ENCODE assay signal across 9 cellular contexts in the genomic region with DNA sequence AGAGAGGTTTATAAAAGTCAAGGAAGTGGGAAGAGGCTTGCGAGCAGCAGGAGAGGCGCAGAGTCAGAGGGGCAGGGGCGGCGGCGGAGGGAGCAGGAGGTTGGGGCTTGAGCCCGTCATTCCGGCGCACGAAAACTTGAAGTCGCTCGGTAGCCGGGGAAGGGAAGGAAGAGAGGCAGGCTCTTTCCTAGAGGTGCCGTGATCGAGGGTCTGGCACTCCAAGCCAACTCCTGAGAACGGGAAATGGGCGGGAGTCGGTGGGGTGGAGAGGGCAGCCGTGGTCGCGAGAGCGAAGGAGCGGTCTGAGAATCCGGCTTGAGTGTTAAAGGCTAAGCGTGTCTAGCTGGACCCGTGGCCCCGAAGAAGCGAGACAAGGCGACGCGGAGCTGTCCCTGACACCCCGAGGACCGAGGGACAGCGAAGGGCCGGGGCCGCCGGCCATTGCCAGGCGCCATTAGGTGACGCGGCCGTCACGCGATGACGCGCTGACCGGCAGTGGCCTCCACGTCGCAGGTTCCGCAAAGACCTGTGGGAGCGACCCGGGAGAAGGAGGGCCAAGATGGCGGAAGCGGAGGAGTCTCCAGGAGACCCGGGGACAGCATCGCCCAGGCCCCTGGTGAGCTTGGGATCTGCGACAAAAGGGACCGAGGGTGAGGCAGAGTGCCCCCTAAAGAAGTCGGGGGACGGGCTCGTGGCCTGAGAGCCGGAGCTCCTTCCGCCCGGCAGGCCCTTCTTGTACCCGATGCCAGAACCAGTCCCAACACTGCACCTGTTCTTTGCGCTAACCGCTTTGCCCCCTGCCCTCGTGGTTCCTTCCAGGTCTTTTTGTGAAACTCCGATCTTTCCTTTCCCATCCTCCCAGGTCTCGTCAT. TPM values are rescaled to one million over a fixed set of nuclear protein-coding genes. Genes with fewer than 3 reads are reported as not detected.
DNase-seq lines count a peak whose midpoint lies in the region; ATAC-seq, FAIRE-seq and TF ChIP-seq lines count a peak whose summit lies in the region.
"Had no signal": no experiment of that assay in that cellular context is flagged by ENCODE, and none has a peak within 500 bp of the region (broad histone marks: within the 10 kb centered on the region; RNA-seq: fewer than 3 reads in every experiment).

Gene YIPF6, plus strand, starts transcription at position 544 of the 872 bp plus-strand sequence. Its CDS starts 16 bp downstream, at position 560.

- H3K36me3 ChIP-seq in BLaER1 (peaks cover 6% of the 10 kb centered on the region; the same call in 1 of the 2 replicates), HepG2 (replicated peaks in 1 of 2; ENCODE audit: control insufficient read depth in 1 of 2, insufficient read depth in 2 of 2, low read length in 2 of 2) (0 out of 5 replicates have a peak, but pooled peaks cover 0 to 4% of the 10 kb centered on the region in 2 experiments)

- H3K4me3 Mint-ChIP-seq in dendritic cell treated with granulocyte-macrophage colony-stimulating factor and Interleukin-4, amounts not matched to agents 40 ng/mL and 50 ng/mL, for 4 days = peak within 1 kb of the TSS; percentile 91

- WGBS in HepG2 (ENCODE audit: low lambda C conversion rate) = 0% methylated on average over 9 of the region's 68 CpGs

- ATAC-seq in HG03342 (IDR thresholded peaks at IDR 0.05; ENCODE audit: unreplicated experiment) (peak; percentile 97), HepG2 (peak; percentile 97)

- FAIRE-seq in HepG2 (lab: Jason Lieb, UNC) = peak; percentile 60
- FAIRE-seq: endometrium had no signal

- TF ChIP-seq EP300 in HepG2 (IDR thresholded peaks at IDR 0.05; ENCODE audit: low read depth in 2 of 2, low read length in 2 of 2) (no peak), HepG2 (CRISPR knock-in tag; IDR thresholded peaks at IDR 0.05; ENCODE audit: borderline replicate concordance) (no peak)

- H3K27me3 Mint-ChIP-seq in dendritic cell treated with granulocyte-macrophage colony-stimulating factor and Interleukin-4, amounts not matched to agents 40 ng/mL and 50 ng/mL, for 4 days = peaks cover 5% of the 10 kb centered on the region

- TF ChIP-seq CTCF in HepG2 (CRISPR knock-in tag; IDR thresholded peaks at IDR 0.05) = no peak

- peaks cover 39% of the 10 kb centered on the region for H3K79me2 ChIP-seq in HepG2 (ENCODE audit: insufficient read depth, low read length)

- CTCF ChIA-PET in HepG2 (lab: Yijun Ruan, JAX; ENCODE audit: low intra/inter-chr PET ratio, low total read pairs) = no interaction called here

- H3K4me3 ChIP-seq in BLaER1 (peak within 1 kb of the TSS; percentile 79), HepG2 (replicated peaks in 1 of 3; ENCODE audit: insufficient read depth in 1 of 3, low read depth in 2 of 3, low read length in 3 of 3) (peak within 1 kb of the TSS; percentile 85 to 94 (median 87))

- H3K9me3 ChIP-seq in BLaER1 (no peaks in the 10 kb centered on the region), HepG2 (ENCODE audit: low read length) (no peaks in the 10 kb centered on the region)

- intact Hi-C loops in dendritic cell treated with granulocyte-macrophage colony-stimulating factor and Interleukin-4, amounts not matched to agents 40 ng/mL and 50 ng/mL, for 4 days (cut with micrococcal nuclease) = loop anchor here (5.0 kb wide), 2 partner anchors 66 to 301 kb away; partner anchors contain the start of gene OPHN1
- intact Hi-C loops in HepG2 (cut with micrococcal nuclease; ENCODE audit: unreplicated experiment) = loop anchor here (5.0 kb wide), 1 partner anchor 66 kb away; the partner anchor contains the start of gene OPHN1

- H3K27me3 ChIP-seq in BLaER1 = peaks cover 15% of the 10 kb centered on the region; the same call in 1 of the 2 replicates
- H3K27me3 ChIP-seq in HepG2 (ENCODE audit: control insufficient read depth in 1 of 2, insufficient read depth in 2 of 2, low read length in 2 of 2) = no peaks in the 10 kb centered on the region; a peak in 1 of 5 replicates

- H3K9ac ChIP-seq in BLaER1 = peak within 1 kb of the TSS; percentile 88
- peak within 1 kb of the TSS; percentile 97 for H3K9ac ChIP-seq in HepG2 (ENCODE audit: insufficient read depth, low read depth, low read length)

- TF ChIP-seq RAD21 in HepG2 (CRISPR knock-in tag; IDR thresholded peaks at IDR 0.05) = no peak

- peaks cover 34% of the 10 kb centered on the region for H3K36me3 Mint-ChIP-seq in dendritic cell treated with granulocyte-macrophage colony-stimulating factor and Interleukin-4, amounts not matched to agents 40 ng/mL and 50 ng/mL, for 4 days (ENCODE audit: low read depth)

- H3K4me1 Mint-ChIP-seq in dendritic cell treated with granulocyte-macrophage colony-stimulating factor and Interleukin-4, amounts not matched to agents 40 ng/mL and 50 ng/mL, for 4 days (ENCODE audit: low read depth) = peaks cover 6% of the 10 kb centered on the region

- peaks cover 22% of the 10 kb centered on the region for H4K20me1 ChIP-seq in BLaER1
- no peaks in the 10 kb centered on the region for H4K20me1 ChIP-seq in HepG2 (ENCODE audit: insufficient read depth, low read length)

- H3K27ac Mint-ChIP-seq in dendritic cell treated with granulocyte-macrophage colony-stimulating factor and Interleukin-4, amounts not matched to agents 40 ng/mL and 50 ng/mL, for 4 days = peak within 1 kb of the TSS; percentile 99

- in situ Hi-C loops in HepG2 (cut with HindIII; ENCODE audit: extremely low pct_ligation_motif_present, low pct_unique_long_range_greater_than_20kb) = loop anchor here (10.0 kb wide), 1 partner anchor 304 kb away; no protein-coding TSS in a partner anchor

- H3K4me2 ChIP-seq in BLaER1 (peak within 1 kb of the TSS; percentile 63), HepG2 (ENCODE audit: low read depth, low read length) (peak within 1 kb of the TSS; percentile 76)

- H3K4me1 ChIP-seq in BLaER1 = 0 out of 2 replicates have a peak, but pooled peaks cover 10% of the 10 kb centered on the region
- H3K4me1 ChIP-seq in HepG2 (ENCODE audit: insufficient read depth, low read length) = peaks cover 40% of the 10 kb centered on the region

- peak within 1 kb of the TSS; percentile 93 for H3K27ac ChIP-seq in BLaER1
- H3K27ac ChIP-seq in HepG2 (ENCODE audit: extremely low read length, insufficient read depth, low read length) = peak within 1 kb of the TSS; percentile 95

- TF ChIP-seq POLR2A in GM19099 (IDR thresholded peaks at IDR 0.05; ENCODE audit: extremely low read depth, insufficient read length, low read depth) = peak; percentile 95
- TF ChIP-seq POLR2A in HepG2 (IDR thresholded peaks at IDR 0.05; ENCODE audit: insufficient read depth in 1 of 2, low read depth in 2 of 2, low read length in 2 of 2) = peak; percentile 93 to 94

- no TSS peak for BruUV-seq in HepG2 (replicated peaks; lab: Mats Ljungman, UMichigan)

- H3K9me3 Mint-ChIP-seq in dendritic cell treated with granulocyte-macrophage colony-stimulating factor and Interleukin-4, amounts not matched to agents 40 ng/mL and 50 ng/mL, for 4 days = no peaks in the 10 kb centered on the region

- POLR2A ChIA-PET in HepG2 (lab: Yijun Ruan, JAX) = interaction anchor here (0.8 to 1.7 kb wide), 3 partner anchors 8 to 66 kb away, joined by 3 to 10 read pairs (median 5); partner anchors contain the start of gene OPHN1

- no peak within 1 kb of the TSS for H2AFZ ChIP-seq in HepG2 (ENCODE audit: low read length)

- DNase-seq in NCI-H524 (lab: John Stamatoyannopoulos, UW) = peak; percentile 58 to 72
- DNase-seq in activated CD4-positive, alpha-beta T cell treated with anti-CD3 and anti-CD28 coated beads, Interleukin-2, amount 50 U/mL, for 1 hour = peak; percentile 52
- peak; percentile 55 for DNase-seq in HepG2 (ENCODE audit: low spot score)
- peak; percentile 44 for DNase-seq in stimulated activated CD4-positive, alpha-beta T cell treated with anti-CD3 and anti-CD28 coated beads, Interleukin-2, amount 100 ng/mL, for 4 hours (ENCODE audit: low read depth)

TF ChIP-seq in HepG2, 621 proteins besides CTCF, POLR2A, EP300 and RAD21 (continues in another document):
- TF ChIP-seq RXRA (CRISPR knock-in tag; IDR thresholded peaks at IDR 0.05) (0 out of 2 replicates have a peak, but pooled peaks have one; percentile 41), YY1 (IDR thresholded peaks at IDR 0.05; ENCODE audit: insufficient read depth, insufficient replicate concordance, low read depth, low read length) (peak; percentile 97), ZBTB20 (CRISPR knock-in tag; IDR thresholded peaks at IDR 0.05; ENCODE audit: borderline replicate concordance, low read depth) (peak; percentile 48; the same call in 1 of the 2 replicates), TCF7 (IDR thresholded peaks at IDR 0.05; ENCODE audit: low read depth) (no peak)
- TF ChIP-seq, protein P1, sequence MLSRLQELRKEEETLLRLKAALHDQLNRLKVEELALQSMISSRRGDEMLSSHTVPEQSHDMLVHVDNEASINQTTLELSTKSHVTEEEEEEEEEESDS (CRISPR knock-in tag; IDR thresholded peaks at IDR 0.05; ENCODE audit: borderline replicate concordance) = no peak

RNA-seq across cellular contexts. Expression of gene YIPF6, which starts in this region (rescaled TPM):
- total RNA-seq in HepG2 (2016; rRNA removed; fragmentation: Illumina TruSeq; extraction: Trizol) = 36.7 and 43.6 TPM in 2 replicates
- 18.9 and 19.9 TPM in 2 replicates for total RNA-seq in HepG2 (2016; cell fraction: cytosol; rRNA removed; fragmentation: Illumina TruSeq; extraction: Trizol; ENCODE audit: low read depth)
- total RNA-seq in HepG2 (2016; cell fraction: insoluble cytoplasmic fraction; rRNA removed; fragmentation: Illumina TruSeq; extraction: Trizol) = 38.7 and 43.0 TPM in 2 replicates
- total RNA-seq in HepG2 (2016; cell fraction: membrane; rRNA removed; fragmentation: Illumina TruSeq; extraction: Trizol) = 17.0 and 24.1 TPM in 2 replicates
- 37.3 and 42.4 TPM in 2 replicates for total RNA-seq in HepG2 (2016; cell fraction: nucleus; rRNA removed; fragmentation: Illumina TruSeq; extraction: Trizol)
- polyA plus RNA-seq in HepG2 (2011; rRNA removed) = 28.5 and 37.8 TPM in 2 replicates
- polyA plus RNA-seq in HepG2 (2011; cell fraction: cytosol; rRNA removed) = 18.2 and 24.7 TPM in 2 replicates
- polyA plus RNA-seq in HepG2 (2011; cell fraction: nucleus; rRNA removed) = 7.8 and 12.2 TPM in 2 replicates
- 25.2 and 32.7 TPM in 2 replicates for polyA plus RNA-seq in HepG2 (2012)
- polyA plus RNA-seq in HepG2 (2016; cell fraction: cytosol; fragmentation: Illumina TruSeq; extraction: Trizol; ENCODE audit: low read depth) = 9.9 and 11.2 TPM in 2 replicates
- polyA plus RNA-seq in HepG2 (2016; cell fraction: insoluble cytoplasmic fraction; fragmentation: Illumina TruSeq; extraction: Trizol; ENCODE audit: low read depth) = 20.1 and 23.7 TPM in 2 replicates
- polyA plus RNA-seq in HepG2 (2016; cell fraction: membrane; fragmentation: Illumina TruSeq; extraction: Trizol; ENCODE audit: low read depth) = 11.4 and 12.1 TPM in 2 replicates
- 35.5 and 36.8 TPM in 2 replicates for polyA plus RNA-seq in HepG2 (2016; cell fraction: nucleus; fragmentation: Illumina TruSeq; extraction: Trizol; ENCODE audit: insufficient read depth, low read depth)
- polyA minus RNA-seq in HepG2 (2011; rRNA and poly(A)+ RNA removed; ENCODE audit: low replicate concordance) = 30.2 and 47.3 TPM in 2 replicates
- polyA minus RNA-seq in HepG2 (2011; cell fraction: cytosol; rRNA and poly(A)+ RNA removed) = 18.5 and 19.6 TPM in 2 replicates
- 27.2 and 27.5 TPM in 2 replicates for polyA minus RNA-seq in HepG2 (2011; cell fraction: nucleus; rRNA and poly(A)+ RNA removed)

Comparison
In these comparisons a context has a peak if more than half of its experiments do, and no peak if none do; other contexts are left out.
1. Peak in every context shown above with its lines: DNase-seq, ATAC-seq, H3K4me3 ChIP-seq and H3K27ac ChIP-seq.